ENCODE assay signal across 17 cellular contexts in the genomic region with DNA sequence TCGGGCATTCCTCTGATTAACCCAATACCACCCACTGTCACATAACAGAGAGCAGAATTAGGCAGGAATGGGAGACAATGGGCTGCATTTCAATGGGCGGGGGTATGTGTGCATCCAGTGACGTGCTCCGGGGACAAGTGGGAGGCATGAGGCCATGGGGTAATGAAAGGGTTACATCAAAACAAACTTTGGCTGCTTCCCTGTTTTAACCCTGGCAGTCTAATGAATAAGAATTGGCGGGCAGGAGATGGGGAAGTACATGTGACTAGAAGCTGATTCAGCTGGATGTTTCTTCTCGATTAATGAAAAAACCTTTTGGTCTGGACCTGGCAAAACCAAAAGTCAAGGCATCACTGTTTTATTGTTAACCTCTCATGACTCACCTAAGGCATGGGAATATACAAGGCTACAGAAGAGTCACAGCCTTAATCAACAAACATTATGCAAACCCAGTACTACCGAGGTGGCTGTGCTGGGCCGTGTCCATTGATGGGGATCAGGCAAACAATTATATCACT. TPM values are rescaled to one million over a fixed set of nuclear protein-coding genes. Genes with fewer than 3 reads are reported as not detected.
A peak's percentile ranks its signal among the peaks of the same experiment; 100 is the strongest.
DNase-seq lines count a peak whose midpoint lies in the region; FAIRE-seq and TF ChIP-seq lines count a peak whose summit lies in the region.
"Had no signal": no experiment of that assay in that cellular context is flagged by ENCODE, and none has a peak within 500 bp of the region (broad histone marks: within the 10 kb centered on the region; RNA-seq: fewer than 3 reads in every experiment).

No MANE protein-coding gene starts in this region.

- H3K4me2 ChIP-seq in fibroblast of lung (ENCODE audit: extremely low read depth, insufficient read depth, low read length) (no peak overlapping the region), mesendoderm (ENCODE audit: low read length) (no peak overlapping the region), smooth muscle cell (no peak overlapping the region), MM.1S (ENCODE audit: low read depth, low read length) (no peak overlapping the region)
- H3K4me2 ChIP-seq: PC-9 had no signal

- H4K8ac ChIP-seq in mesendoderm (ENCODE audit: low read depth, low read length) = no peak overlapping the region

- H3K36me3 ChIP-seq in fibroblast of lung (ENCODE audit: control insufficient read depth, insufficient read depth, low read length) = no peaks in the 10 kb centered on the region
- H3K36me3 ChIP-seq in mesendoderm (ENCODE audit: control insufficient read depth, insufficient read depth, low read length) = no peaks in the 10 kb centered on the region
- no peaks in the 10 kb centered on the region for H3K36me3 ChIP-seq in smooth muscle cell (ENCODE audit: low read depth)
- no peaks in the 10 kb centered on the region for H3K36me3 ChIP-seq in MM.1S (replicated peaks; ENCODE audit: insufficient read depth, low read length)
- H3K36me3 ChIP-seq: neutrophil, stomach had no signal

- H2BK120ac ChIP-seq in mesendoderm (ENCODE audit: low read depth, low read length) = no peak overlapping the region

- H3K79me1 ChIP-seq in mesendoderm (ENCODE audit: low read length) = no peaks in the 10 kb centered on the region

- no CpG with 5 or more reads among the region's 8 CpGs for WGBS in mesendoderm (ENCODE audit: extremely low coverage, insufficient coverage, low lambda C conversion rate)
- WGBS in smooth muscle cell (ENCODE audit: low lambda C conversion rate) = 70% methylated on average over 8 of the region's 8 CpGs

- H3K79me2 ChIP-seq in fibroblast of lung (ENCODE audit: control insufficient read depth, insufficient read depth, low read length) (no peaks in the 10 kb centered on the region), mesendoderm (ENCODE audit: control insufficient read depth, insufficient read depth, low read length) (no peaks in the 10 kb centered on the region), smooth muscle cell (ENCODE audit: low read depth) (no peaks in the 10 kb centered on the region), MM.1S (ENCODE audit: low read length) (no peaks in the 10 kb centered on the region)

- H3K4ac ChIP-seq in mesendoderm (ENCODE audit: low read depth, low read length) = no peak overlapping the region

- H4K20me1 ChIP-seq in fibroblast of lung (ENCODE audit: control insufficient read depth, extremely low read depth, insufficient read depth, low read length) (no peaks in the 10 kb centered on the region), smooth muscle cell (ENCODE audit: low read depth) (no peaks in the 10 kb centered on the region), MM.1S (ENCODE audit: insufficient read depth, low read length) (no peaks in the 10 kb centered on the region)

- H3K56ac ChIP-seq in mesendoderm (ENCODE audit: low read length) = no peak overlapping the region

- no peaks in the 10 kb centered on the region for H3K27me3 ChIP-seq in fibroblast of lung (ENCODE audit: control insufficient read depth, insufficient read depth, low read length)
- H3K27me3 ChIP-seq in mesendoderm (ENCODE audit: insufficient read depth, low read length, poor library complexity) = no peaks in the 10 kb centered on the region
- H3K27me3 ChIP-seq in smooth muscle cell (ENCODE audit: low read depth) = no peaks in the 10 kb centered on the region
- H3K27me3 ChIP-seq in MM.1S (replicated peaks; ENCODE audit: insufficient read depth, low read length) = no peaks in the 10 kb centered on the region
- H3K27me3 ChIP-seq: stomach had no signal

- DNase-seq in H4 (ENCODE audit: low spot score) = peak; percentile 20
- peak; percentile 84 for DNase-seq in RCC 7860 (ENCODE audit: low spot score)
- DNase-seq in fibroblast of lung (ENCODE audit: low read depth in 2 of 2) = peak; percentile 44 to 83
- DNase-seq in mesendoderm = peak; percentile 75
- DNase-seq in NCI-H2171 (lab: John Stamatoyannopoulos, UW) = no peak
- DNase-seq in smooth muscle cell (lab: John Stamatoyannopoulos, UW; ENCODE audit: unreplicated experiment) = no peak
- no peak for DNase-seq in activated CD4-positive, alpha-beta T cell treated with anti-CD3 and anti-CD28 coated beads, Interleukin-2, amount 50 U/mL, for 4 hours
- DNase-seq in MM.1S = no peak
- DNase-seq: activated CD4-positive, alpha-beta T cell treated with anti-CD3 and anti-CD28 coated beads, Interleukin-2, amount 50 U/mL, for 1 hour; DMS79; effector memory CD4-positive, alpha-beta T cell; NCI-H446; PC-9; stomach; T-helper 2 cell had no signal

- no peak overlapping the region for H2BK5ac ChIP-seq in mesendoderm (ENCODE audit: low read length)

- H4K5ac ChIP-seq in mesendoderm (ENCODE audit: low read length) = no peak overlapping the region

- H3K9me2 ChIP-seq in MM.1S (replicated peaks; ENCODE audit: insufficient read depth, low read length) = no peaks in the 10 kb centered on the region

- H3K4me3 ChIP-seq in fibroblast of lung (replicated peaks in 1 of 4; ENCODE audit: control extremely low read depth in 1 of 4, insufficient read depth in 1 of 4, low read depth in 3 of 4, low read length in 4 of 4) (no peak overlapping the region), mesendoderm (ENCODE audit: low read length) (no peak overlapping the region), smooth muscle cell (no peak overlapping the region), MM.1S (ENCODE audit: low read length) (no peak overlapping the region)
- H3K4me3 ChIP-seq: PC-9, stomach had no signal

- H3F3A ChIP-seq in smooth muscle cell (ENCODE audit: low read depth) = no peaks in the 10 kb centered on the region
- H3F3A ChIP-seq in MM.1S (ENCODE audit: insufficient read depth, low read length) = no peaks in the 10 kb centered on the region

- TF ChIP-seq CTCF in fibroblast of lung (conservative IDR thresholded peaks at IDR 0.05 in 1 of 2, IDR thresholded peaks at IDR 0.05 in 1 of 2; ENCODE audit: low read depth in 1 of 2, low read length in 2 of 2) = no peak
- no peak for TF ChIP-seq CTCF in smooth muscle cell (IDR thresholded peaks at IDR 0.05; ENCODE audit: borderline replicate concordance, insufficient read depth, poor library complexity, severe bottlenecking)
- no peak for TF ChIP-seq CTCF in MM.1S (IDR thresholded peaks at IDR 0.05; ENCODE audit: low read length)

- H2BK15ac ChIP-seq in mesendoderm (replicated peaks; ENCODE audit: low read depth) = no peak overlapping the region

- no peak overlapping the region for H3K9ac ChIP-seq in fibroblast of lung (ENCODE audit: insufficient read depth, low read length)
- H3K9ac ChIP-seq in mesendoderm (ENCODE audit: low read length) = no peak overlapping the region
- no peak overlapping the region for H3K9ac ChIP-seq in smooth muscle cell (ENCODE audit: low read depth)
- no peak overlapping the region for H3K9ac ChIP-seq in MM.1S (ENCODE audit: low read length)

- peaks cover 2% of the 10 kb centered on the region for H3K4me1 ChIP-seq in fibroblast of lung (ENCODE audit: control insufficient read depth, extremely low read depth, insufficient read depth, low read length)
- peaks cover 11% of the 10 kb centered on the region for H3K4me1 ChIP-seq in mesendoderm (ENCODE audit: control insufficient read depth, low read depth, low read length)
- peaks cover 11% of the 10 kb centered on the region for H3K4me1 ChIP-seq in smooth muscle cell (ENCODE audit: low read depth)
- no peaks in the 10 kb centered on the region for H3K4me1 ChIP-seq in MM.1S (ENCODE audit: low read length)
- H3K4me1 ChIP-seq: stomach had no signal

- H3K9me3 ChIP-seq in fibroblast of lung (ENCODE audit: control insufficient read depth, insufficient read depth, low read depth, low read length) = no peaks in the 10 kb centered on the region
- H3K9me3 ChIP-seq in smooth muscle cell (replicated peaks; ENCODE audit: low read depth) = no peaks in the 10 kb centered on the region
- no peaks in the 10 kb centered on the region for H3K9me3 ChIP-seq in MM.1S (replicated peaks; ENCODE audit: insufficient read depth, low read length)
- H3K9me3 ChIP-seq: neutrophil, stomach had no signal

- no peak overlapping the region for H3K18ac ChIP-seq in mesendoderm (ENCODE audit: low read length)

- FAIRE-seq in RCC 7860 (lab: Jason Lieb, UNC) = peak; percentile 52
- FAIRE-seq: GM12891 had no signal

- H3K27ac ChIP-seq in fibroblast of lung (ENCODE audit: insufficient read depth, low read length) (peak overlapping the region; percentile 3), mesendoderm (ENCODE audit: low read depth, low read length) (no peak overlapping the region), smooth muscle cell (ENCODE audit: low read depth) (no peak overlapping the region), MM.1S (ENCODE audit: low read length) (no peak overlapping the region)
- H3K27ac ChIP-seq: neutrophil, PC-9, stomach had no signal

- H2AFZ ChIP-seq in fibroblast of lung (ENCODE audit: low read length) = no peak overlapping the region
- no peak overlapping the region for H2AFZ ChIP-seq in smooth muscle cell (ENCODE audit: low read depth)
- no peak overlapping the region for H2AFZ ChIP-seq in MM.1S (ENCODE audit: low read length)
- H2AFZ ChIP-seq: PC-9 had no signal

- no peak overlapping the region for H2AK5ac ChIP-seq in mesendoderm (ENCODE audit: low read length)

- peak overlapping the region; percentile 52 for H3K23ac ChIP-seq in mesendoderm (ENCODE audit: low read length)

RNA-seq across cellular contexts. Expression of gene SOCS2, which starts 44.2 kb away (rescaled TPM):
- total RNA-seq in H4 (2014; rRNA removed; shearing (Covaris generic)) = 5.7 and 6.1 TPM in 2 replicates
- 75.5 and 105 TPM in 2 replicates for total RNA-seq in fibroblast of lung
- polyA plus RNA-seq in fibroblast of lung = 69.1 and 113 TPM in 2 replicates
- polyA plus RNA-seq in fibroblast of lung (2012) = 45.4 and 69.0 TPM in 2 replicates
- polyA minus RNA-seq in fibroblast of lung (ENCODE audit: low replicate concordance) = 26.7 and 43.3 TPM in 2 replicates
- 41.4 TPM for polyA plus RNA-seq in mesendoderm (2013, experiment 1 of 2)
- 39.4 TPM for polyA plus RNA-seq in mesendoderm (2013, experiment 2 of 2)
- total RNA-seq in smooth muscle cell = 18.6 and 20.1 TPM in 2 replicates
- 4.9 and 10.8 TPM in 2 replicates for polyA plus RNA-seq in smooth muscle cell

Comparison
In these comparisons a context has a peak if more than half of its experiments do, and no peak if none do; other contexts are left out.
1. DNase-seq: peak in H4 (single experiment), RCC 7860 (single experiment), fibroblast of lung (2 of 2) and mesendoderm (single experiment); none in NCI-H2171 (single experiment), smooth muscle cell (single experiment), activated CD4-positive, alpha-beta T cell treated with anti-CD3 and anti-CD28 coated beads, Interleukin-2, amount 50 U/mL, for 4 hours (0 of 2) and MM.1S (single experiment).